In the genomic region with DNA sequence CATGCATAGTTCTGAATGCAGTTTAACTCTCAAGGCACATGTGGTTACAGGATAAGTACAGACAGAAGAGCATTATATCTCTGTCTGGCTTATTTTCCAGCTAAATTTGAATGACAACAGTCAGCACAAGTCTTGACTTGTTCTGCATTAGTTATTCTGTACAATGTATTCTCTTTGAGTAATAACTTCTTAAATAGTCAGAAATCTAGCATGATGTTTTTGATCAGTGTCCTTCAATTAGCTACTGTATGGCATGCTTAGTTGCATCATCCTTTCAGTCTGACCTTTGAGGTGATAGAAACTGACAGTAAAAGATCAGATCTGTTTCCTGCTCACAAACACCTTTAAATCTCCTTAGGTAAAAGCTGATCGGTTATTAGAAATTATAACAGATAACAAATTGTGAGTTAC, we compare ENCODE assay signal across 30 cellular contexts.
DNase-seq lines count a peak whose midpoint lies in the region; ATAC-seq, FAIRE-seq and TF ChIP-seq lines count a peak whose summit lies in the region.
"Had no signal": no experiment of that assay in that cellular context is flagged by ENCODE, and none has a peak within 500 bp of the region (broad histone marks: within the 10 kb centered on the region; RNA-seq: fewer than 3 reads in every experiment).

No MANE protein-coding gene starts in this region.

- no peak for FAIRE-seq in bronchial epithelial cell (lab: Jason Lieb, UNC)
- FAIRE-seq: A204.1, GM12891, TTC549 had no signal

- no peak overlapping the region for H4K91ac ChIP-seq in neuronal stem cell (ENCODE audit: low read depth, low read length, poor library complexity)

- no peak overlapping the region for H4K8ac ChIP-seq in neuronal stem cell (ENCODE audit: low read depth, low read length)

- no CpG with 5 or more reads among the region's 1 CpG for WGBS in neuronal stem cell (ENCODE audit: extremely low coverage in 2 of 2, insufficient read length in 2 of 2, insufficient replicate concordance in 1 of 2), 2 donors

- no peak overlapping the region for H2AK5ac ChIP-seq in neuronal stem cell (ENCODE audit: low read depth, low read length)

- no peak overlapping the region for H3K23ac ChIP-seq in neuronal stem cell (ENCODE audit: low read depth, low read length, poor library complexity)

- no peak overlapping the region for H3K4me2 ChIP-seq in neuronal stem cell (ENCODE audit: insufficient read depth, low read length, poor library complexity, severe bottlenecking)
- H3K4me2 ChIP-seq: neural progenitor cell had no signal

- no peak overlapping the region for H2BK12ac ChIP-seq in neuronal stem cell (ENCODE audit: low read length)

- no peak overlapping the region for H2BK120ac ChIP-seq in neuronal stem cell (ENCODE audit: low read depth, low read length)

- no peak overlapping the region for H3K14ac ChIP-seq in neuronal stem cell (ENCODE audit: low read length)

- H3K18ac ChIP-seq in neuronal stem cell (ENCODE audit: low read length): no peak overlapping the region

- no peak overlapping the region for H3K4me3 ChIP-seq in HL-60 (replicated peaks; ENCODE audit: insufficient read depth, low read length)
- H3K4me3 ChIP-seq in bronchial epithelial cell (ENCODE audit: low read depth, low read length): no peak overlapping the region
- H3K4me3 ChIP-seq in neuronal stem cell (ENCODE audit: low read length in 2 of 2): no peak overlapping the region
- H3K4me3 ChIP-seq: esophagus muscularis mucosa, gastrocnemius medialis, neural progenitor cell, SJSA1 had no signal

- H3K4ac ChIP-seq in neuronal stem cell (ENCODE audit: low read length): no peak overlapping the region

- no peak for TF ChIP-seq CTCF in HL-60 (IDR thresholded peaks at IDR 0.05; ENCODE audit: insufficient read depth, low read length)
- TF ChIP-seq CTCF in bronchial epithelial cell (IDR thresholded peaks at IDR 0.05; ENCODE audit: insufficient read depth, low read length, severe bottlenecking): no peak

- peaks cover 2 to 15% of the 10 kb centered on the region in 2 donors for H3K4me1 ChIP-seq in neuronal stem cell (ENCODE audit: control insufficient read depth in 2 of 2, insufficient read depth in 1 of 2, low read depth in 1 of 2, low read length in 2 of 2)
- H3K4me1 ChIP-seq: gastrocnemius medialis, SJSA1 had no signal

- H2AFZ ChIP-seq in neuronal stem cell (ENCODE audit: low read length): peak overlapping the region; percentile 57
- H2AFZ ChIP-seq: neural progenitor cell had no signal

- H3K79me1 ChIP-seq in neuronal stem cell (ENCODE audit: low read depth, low read length): no peaks in the 10 kb centered on the region

- H3K9ac ChIP-seq in neuronal stem cell (ENCODE audit: low read depth, low read length, poor library complexity): no peak overlapping the region
- H3K9ac ChIP-seq: neural progenitor cell had no signal

- no peak overlapping the region for H2BK15ac ChIP-seq in neuronal stem cell (ENCODE audit: low read length)

- peaks cover 0 to 2% of the 10 kb centered on the region in 2 donors for H3K9me3 ChIP-seq in neuronal stem cell (replicated peaks in 1 of 2; ENCODE audit: control insufficient read depth in 2 of 2, insufficient read depth in 1 of 2, low read depth in 1 of 2, low read length in 2 of 2)
- H3K9me3 ChIP-seq: esophagus muscularis mucosa, gastrocnemius medialis, SJSA1 had no signal

- H3K27me3 ChIP-seq in HL-60 (ENCODE audit: insufficient read depth, poor library complexity, severe bottlenecking) (no peaks in the 10 kb centered on the region), bronchial epithelial cell (ENCODE audit: control insufficient read depth, insufficient read depth, low read length) (no peaks in the 10 kb centered on the region), neuronal stem cell (ENCODE audit: control insufficient read depth in 3 of 3, insufficient read depth in 3 of 3, low read depth in 1 of 3, low read length in 3 of 3) (no peaks in the 10 kb centered on the region)
- H3K27me3 ChIP-seq: esophagus muscularis mucosa, gastrocnemius medialis, neural progenitor cell, SJSA1 had no signal

- H2BK5ac ChIP-seq in neuronal stem cell (ENCODE audit: low read length): no peak overlapping the region

- peak overlapping the region; percentile 73 for H3K27ac ChIP-seq in HL-60 (replicated peaks)
- H3K27ac ChIP-seq in neuronal stem cell (replicated peaks; ENCODE audit: low read length): no peak overlapping the region
- H3K27ac ChIP-seq: esophagus muscularis mucosa, gastrocnemius medialis, neural progenitor cell, SJSA1 had no signal

- H3K36me3 ChIP-seq in bronchial epithelial cell (ENCODE audit: control insufficient read depth, insufficient read depth, low read length): no peaks in the 10 kb centered on the region
- no peaks in the 10 kb centered on the region for H3K36me3 ChIP-seq in neuronal stem cell (replicated peaks in 1 of 2; ENCODE audit: control insufficient read depth in 2 of 2, insufficient read depth in 2 of 2, low read length in 2 of 2)
- H3K36me3 ChIP-seq: esophagus muscularis mucosa, gastrocnemius medialis, neural progenitor cell, SJSA1 had no signal

- ATAC-seq in GM18517 (IDR thresholded peaks at IDR 0.05; ENCODE audit: unreplicated experiment): no peak
- no peak for ATAC-seq in HG03139 (IDR thresholded peaks at IDR 0.05; ENCODE audit: unreplicated experiment)
- ATAC-seq: CD8-positive, alpha-beta T cell; effector memory CD8-positive, alpha-beta T cell; gastrocnemius medialis; left colon; Panc1 had no signal

- DNase-seq in NCI-H82 treated with DMSO at 0.1 percent for 48 hours (lab: John Stamatoyannopoulos, UW; ENCODE audit: unreplicated experiment) (peak; percentile 23), NCI-H82 (lab: John Stamatoyannopoulos, UW) (no peak), HL-60 (ENCODE audit: low read depth in 1 of 2, low spot score in 1 of 2) (no peak), bronchial epithelial cell (ENCODE audit: low read depth) (peak; percentile 69), neuronal stem cell (ENCODE audit: low spot score) (no peak), kidney glomerular epithelial cell (lab: John Stamatoyannopoulos, UW) (no peak)
- DNase-seq: activated CD4-positive, alpha-beta memory T cell treated with anti-CD3 and anti-CD28 coated beads, Interleukin-2, amount 10 ng/mL, durations not matched to agents 7 days and 5 days; activated CD4-positive, CD25-positive, alpha-beta regulatory T cell treated with anti-CD3 and anti-CD28 coated beads, Interleukin-2, amount 50 U/mL, for 72 hours; activated CD8-positive, alpha-beta memory T cell treated with anti-CD3 and anti-CD28 coated beads, Interleukin-2, amount 50 U/mL, for 48 hours; aorta; caudate nucleus; CD8-positive, alpha-beta T cell; cortex of kidney; effector memory CD8-positive, alpha-beta T cell; gastrocnemius medialis; H7; left colon; mesenchymal stem cell; NCI-H1436 treated with DMSO at 0.1 percent for 48 hours; NCI-H2107; NCI-H510A had no signal

Comparison
In these comparisons a context has a peak if more than half of its experiments do, and no peak if none do; other contexts are left out.
1. DNase-seq: peak in NCI-H82 treated with DMSO at 0.1 percent for 48 hours (single experiment) and bronchial epithelial cell (single experiment); none in NCI-H82 (single experiment), HL-60 (0 of 2), neuronal stem cell (single experiment) and kidney glomerular epithelial cell (single experiment).